ENCODE assay signal across 8 cellular contexts in genomic region chr12:94460594-94460959, GRCh38. TPM values are rescaled to one million over a fixed set of nuclear protein-coding genes. Genes with fewer than 3 reads are reported as not detected.
DNase-seq lines count a peak whose midpoint lies in the region; TF ChIP-seq lines count a peak whose summit lies in the region.

No MANE protein-coding gene starts in this region.

- DNase-seq in A673 (ENCODE audit: low spot score) (no peak), HL-60 (ENCODE audit: low read depth in 1 of 2, low spot score in 1 of 2) (no peak), DMS 273 (lab: John Stamatoyannopoulos, UW; ENCODE audit: unreplicated experiment) (no peak), iPS-NIHi11 (ENCODE audit: low spot score) (no peak), NOMO-1 treated with dmso at 0.1 percent for 144 hours (lab: John Stamatoyannopoulos, UW; ENCODE audit: unreplicated experiment) (no peak)
- no peak for DNase-seq in stimulated activated CD4-positive, alpha-beta T cell treated with anti-CD3 and anti-CD28 coated beads, Interleukin-1b, Interleukin-23, amount 100 ng/mL, for 48 hours

- intact Hi-C loops in A673 (cut with micrococcal nuclease; ENCODE audit: unreplicated experiment) = no loop called here

- TSS peak; percentile 77 for BruUV-seq in A673 (replicated peaks; lab: Mats Ljungman, UMichigan)

- no peaks in the 10 kb centered on the region for H3K27me3 ChIP-seq in A673 (replicated peaks; ENCODE audit: insufficient read depth, low read depth, low read length, poor library complexity)
- H3K27me3 ChIP-seq in HL-60 (ENCODE audit: insufficient read depth, poor library complexity, severe bottlenecking) = no peaks in the 10 kb centered on the region
- H3K27me3 ChIP-seq in mononuclear cell (ENCODE audit: insufficient read depth, low read length) = no peaks in the 10 kb centered on the region

- peaks cover 12% of the 10 kb centered on the region for H3K36me3 Mint-ChIP-seq in brain

- CTCF ChIA-PET in A673 (lab: Charles Lee) = no interaction called here

- H3K36me3 ChIP-seq in A673 (ENCODE audit: insufficient read depth, low read length, poor library complexity, severe bottlenecking) = no peaks in the 10 kb centered on the region

- H3K9me3 Mint-ChIP-seq in brain = peaks cover 0 to 3% (median 0%) of the 10 kb centered on the region in 5 experiments

- peaks cover 15% of the 10 kb centered on the region for H3K27me3 Mint-ChIP-seq in brain

- H3K4me3 ChIP-seq in A673 (ENCODE audit: low read depth, low read length, poor library complexity, severe bottlenecking) (peak overlapping the region; percentile 65), HL-60 (replicated peaks; ENCODE audit: insufficient read depth, low read length) (peak overlapping the region; percentile 74), mononuclear cell (ENCODE audit: low read length) (peak overlapping the region; percentile 81)

- H3K4me1 ChIP-seq in A673 (ENCODE audit: insufficient read depth, low read length, poor library complexity, severe bottlenecking) (no peaks in the 10 kb centered on the region), mononuclear cell (ENCODE audit: insufficient read depth, low read length) (peaks cover 10% of the 10 kb centered on the region)

- TF ChIP-seq CTCF in A673 (conservative IDR thresholded peaks at IDR 0.05; ENCODE audit: low read depth, low read length) (no peak), HL-60 (IDR thresholded peaks at IDR 0.05; ENCODE audit: insufficient read depth, low read length) (no peak), brain (conservative IDR thresholded peaks at IDR 0.05) (no peak)

- POLR2A ChIA-PET in A673 (lab: Charles Lee; ENCODE audit: low non-redundant PET) = no interaction called here

- H3K27ac Mint-ChIP-seq in brain = peak overlapping the region; percentile 41 to 97 (median 74)

- H3K4me3 Mint-ChIP-seq in brain = peak overlapping the region; percentile 86 to 97 (median 91)

- H3K27ac ChIP-seq in A673 (ENCODE audit: low read depth, low read length, poor library complexity, severe bottlenecking) = peak overlapping the region; percentile 86
- peak overlapping the region; percentile 86 for H3K27ac ChIP-seq in HL-60 (replicated peaks)

- H3K4me1 Mint-ChIP-seq in brain = peaks cover 41% of the 10 kb centered on the region

- H3K9me3 ChIP-seq in A673 (ENCODE audit: low read depth, low read length, poor library complexity, severe bottlenecking) (no peaks in the 10 kb centered on the region), mononuclear cell (ENCODE audit: low read depth, low read length) (no peaks in the 10 kb centered on the region)

RNA-seq across cellular contexts. Expression of gene CEP83, which starts 0.9 kb away (rescaled TPM):
- total RNA-seq in A673 (2021) (24.6 and 29.2 TPM in 2 replicates), mononuclear cell (7.8 TPM)
- 1.5 TPM for polyA plus RNA-seq in brain (ENCODE audit: insufficient read depth, low read depth, low replicate concordance)
